In the genomic region with DNA sequence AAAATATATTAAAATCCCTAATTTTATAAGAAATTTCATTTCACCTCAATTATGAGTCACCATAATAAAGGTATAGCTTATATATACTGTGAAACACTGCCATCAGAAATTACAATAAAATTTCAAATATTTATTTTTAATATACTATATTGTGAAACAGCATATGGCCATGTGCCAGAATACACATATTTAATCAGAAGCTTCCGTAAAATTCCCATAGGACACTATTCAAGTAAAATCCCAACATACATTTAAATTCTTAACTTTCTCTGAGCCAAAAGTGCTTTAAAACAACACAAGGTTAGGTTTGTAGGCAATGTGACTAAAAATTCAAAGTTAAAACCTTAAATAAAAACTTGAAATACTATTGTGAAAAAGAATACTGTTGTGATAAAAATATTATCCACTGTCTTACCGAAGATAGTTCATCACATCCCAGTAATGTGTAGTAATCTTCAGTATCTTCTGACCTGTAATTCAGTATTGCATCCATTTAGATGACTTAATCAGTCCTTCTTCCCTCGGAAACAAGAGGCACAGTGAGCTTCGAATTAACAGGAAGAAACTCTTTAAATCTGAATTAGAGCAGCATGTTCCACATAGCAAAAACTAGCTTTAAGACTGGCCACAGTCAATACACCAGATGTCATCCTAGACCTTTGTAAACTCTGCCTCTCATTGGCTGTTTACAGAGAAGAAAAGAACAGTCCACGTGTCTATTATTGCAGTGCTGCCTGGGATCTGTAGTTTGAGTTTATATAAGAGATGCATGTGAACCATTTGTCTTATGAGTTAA, we compare ENCODE assay signal across 8 cellular contexts. TPM values are rescaled to one million over a fixed set of nuclear protein-coding genes. Genes with fewer than 3 reads are reported as not detected.
DNase-seq lines count a peak whose midpoint lies in the region; ATAC-seq and TF ChIP-seq lines count a peak whose summit lies in the region.

DNAJC12 (minus strand) TSS at position 670 of the 796 bp plus-strand sequence; CDS start at position 493, 177 bp downstream.

- no peaks in the 10 kb centered on the region for H3F3A ChIP-seq in PC-3 (ENCODE audit: low read length, unreplicated experiment)

- no peaks in the 10 kb centered on the region for H4K20me1 ChIP-seq in PC-3 (ENCODE audit: low read length)

- BruUV-seq in PC-3 (replicated peaks; lab: Mats Ljungman, UMichigan), result TSS peak; percentile 84

- DNase-seq in AG20443 (ENCODE audit: low spot score), result peak; percentile 39
- peak; percentile 15 for DNase-seq in HuH-7 (ENCODE audit: low spot score)
- peak; percentile 78 for DNase-seq in PC-3
- peak; percentile 97 for DNase-seq in cerebellar cortex (ENCODE audit: low spot score)
- DNase-seq in lung (ENCODE audit: low spot score), result no peak
- peak in 1 of 2 donors; percentile 32 for DNase-seq in uterus

- TF ChIP-seq CTCF in PC-3 (conservative IDR thresholded peaks at IDR 0.05; ENCODE audit: low read depth, low read length) (no peak), lung (IDR thresholded peaks at IDR 0.05; ENCODE audit: control extremely low read depth, extremely low read depth) (no peak), uterus (IDR thresholded peaks at IDR 0.05) (no peak)

- H3K79me2 ChIP-seq in PC-3 (ENCODE audit: low read length), result 0 out of 2 replicates have a peak, but pooled peaks cover 7% of the 10 kb centered on the region

- ATAC-seq in GM18858 (IDR thresholded peaks at IDR 0.05; ENCODE audit: unreplicated experiment), result peak; percentile 89
- peak; percentile 85 for ATAC-seq in PC-3
- ATAC-seq in lung (ENCODE audit: insufficient read depth, low FRiP score), result peak; percentile 34
- no peak for ATAC-seq in GM21360 (IDR thresholded peaks at IDR 0.05; ENCODE audit: unreplicated experiment)

- H3K27ac ChIP-seq in PC-3 (ENCODE audit: low read length) (peak within 1 kb of the TSS; percentile 63), lung (ENCODE audit: low read depth in 1 of 2, low read length in 1 of 2) (no peak within 1 kb of the TSS), uterus (peak within 1 kb of the TSS in 1 of 2 donors; percentile 34)

- H3K36me3 ChIP-seq in PC-3 (ENCODE audit: low read depth, low read length) (peaks cover 4% of the 10 kb centered on the region; the same call in 1 of the 2 replicates), lung (ENCODE audit: control insufficient read depth in 2 of 2, insufficient read depth in 2 of 2, low read length in 2 of 2) (no peaks in the 10 kb centered on the region), uterus (no peaks in the 10 kb centered on the region)

- peaks cover 34% of the 10 kb centered on the region for H3K4me1 ChIP-seq in PC-3 (ENCODE audit: insufficient read depth, low read length)
- H3K4me1 ChIP-seq in lung (ENCODE audit: control insufficient read depth in 2 of 2, insufficient read depth in 2 of 2, low read length in 2 of 2), result no peaks in the 10 kb centered on the region
- H3K4me1 ChIP-seq in uterus, result peaks cover 0 to 4% of the 10 kb centered on the region in 2 donors

- peak within 1 kb of the TSS; percentile 46 for H3K9ac ChIP-seq in PC-3 (ENCODE audit: low read length)

- peak within 1 kb of the TSS; percentile 38 for H2AFZ ChIP-seq in PC-3 (ENCODE audit: low read length)

- H3K4me3 ChIP-seq in PC-3 (ENCODE audit: low read length) (peak within 1 kb of the TSS; percentile 42), lung (no peak within 1 kb of the TSS), uterus (peak within 1 kb of the TSS; percentile 15 to 29)

- CTCF ChIA-PET in PC-3 (lab: Charles Lee), result interaction anchor here (0.5 to 1.7 kb wide), 3 partner anchors 22 to 201 kb away, joined by 4 to 9 read pairs (median 7); no protein-coding TSS in a partner anchor

- H3K27me3 ChIP-seq in PC-3 (ENCODE audit: low read length), result no peaks in the 10 kb centered on the region
- H3K27me3 ChIP-seq in lung (ENCODE audit: control insufficient read depth, insufficient read depth), result no peaks in the 10 kb centered on the region
- H3K27me3 ChIP-seq in uterus, result no peaks in the 10 kb centered on the region

- POLR2A ChIA-PET in PC-3 (lab: Charles Lee; ENCODE audit: unreplicated experiment), result interaction anchor here (0.7 to 1.1 kb wide), 3 partner anchors 12 to 372 kb away, joined by 3 to 15 read pairs (median 14); no protein-coding TSS in a partner anchor

- no peaks in the 10 kb centered on the region for H3K9me2 ChIP-seq in PC-3 (replicated peaks; ENCODE audit: low read length)

- WGBS in lung, 2 donors, result 30 to 40% methylated on average over 5 of the region's 5 CpGs

- intact Hi-C loops in PC-3 (cut with micrococcal nuclease), result loop anchor here (1.0 kb wide), 3 partner anchors 12 to 49 kb away; no protein-coding TSS in a partner anchor
- intact Hi-C loops in uterus (cut with DNase I; ENCODE audit: low total_unique reads), result no loop called here

- peak within 1 kb of the TSS; percentile 63 for H3K4me2 ChIP-seq in PC-3 (ENCODE audit: low read length)

- TF ChIP-seq POLR2A in uterus (IDR thresholded peaks at IDR 0.05), result peak in 1 of 2 donors; percentile 48

- H3K9me3 ChIP-seq in PC-3 (ENCODE audit: low read length) (peaks cover 7% of the 10 kb centered on the region; the same call in 1 of the 2 replicates), lung (ENCODE audit: control insufficient read depth in 2 of 2, insufficient read depth in 1 of 2, low read length in 1 of 2) (peaks cover 0 to 2% of the 10 kb centered on the region in 2 donors), uterus (no peaks in the 10 kb centered on the region)

RNA-seq across cellular contexts. Expression of gene DNAJC12, which starts in this region (rescaled TPM):
- total RNA-seq in PC-3 (2014; rRNA removed), result 14.2 and 15.5 TPM in 2 replicates
- total RNA-seq in lung, result 1 to 10 TPM; 1.5 to 6.4 TPM
- 1 to 10 TPM; 1.2 to 1.6 TPM for polyA plus RNA-seq in lung
- 1 to 10 TPM in 3 of 4 donors, under 1 TPM in 1; 0.77 to 8.8 (median 6.0) TPM for total RNA-seq in uterus
